8 cellular contexts compared by ENCODE assay signal in the genomic region with DNA sequence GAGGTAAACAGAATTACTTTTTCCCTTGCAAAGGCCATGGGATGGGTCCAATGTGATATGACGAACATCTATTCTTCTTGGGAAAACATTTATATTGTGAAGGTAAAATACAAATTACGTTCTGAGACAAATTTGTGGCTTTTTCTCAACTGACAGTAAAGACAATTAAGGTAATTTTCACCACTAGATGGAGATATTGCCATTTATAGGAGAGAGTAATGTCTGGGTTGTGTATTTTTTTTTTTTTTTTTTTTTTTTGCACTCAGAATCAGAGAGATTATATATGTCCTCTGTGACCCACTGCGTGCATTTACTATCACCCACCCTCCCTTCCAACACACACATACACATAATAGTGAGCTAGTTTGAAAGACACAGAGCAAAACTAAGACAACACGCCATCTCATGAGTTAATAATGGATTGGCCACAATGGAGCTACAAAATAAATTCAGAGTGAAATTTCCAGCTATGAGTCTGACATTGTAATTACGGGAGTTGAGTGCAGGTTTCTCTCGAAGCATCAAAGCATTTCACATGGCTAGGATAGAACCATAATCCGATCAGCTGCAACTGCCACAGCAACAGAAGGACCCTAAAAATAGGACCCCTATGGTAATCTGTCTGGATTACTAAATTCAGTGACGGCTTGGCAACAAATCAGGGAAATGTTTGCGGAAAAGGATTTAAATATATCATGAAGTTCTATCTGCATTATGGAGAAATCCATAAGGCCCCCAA. TPM values are rescaled to one million over a fixed set of nuclear protein-coding genes. Genes with fewer than 3 reads are reported as not detected.
DNase-seq lines count a peak whose midpoint lies in the region; ATAC-seq, FAIRE-seq and TF ChIP-seq lines count a peak whose summit lies in the region.

No MANE protein-coding gene starts in this region.

- intact Hi-C loops in left ventricle myocardium inferior (cut with micrococcal nuclease) (no loop called here), Right ventricle myocardium inferior (cut with DNase I) (loop anchor here (5.0 to 10.0 kb wide), 2 partner anchors 366 to 1544 kb away; no protein-coding TSS in a partner anchor), thyroid gland (cut with DNase I) (no loop called here)

- peaks cover 16% of the 10 kb centered on the region for H3K27me3 ChIP-seq in left ventricle myocardium inferior (ENCODE audit: low read depth)
- H3K27me3 ChIP-seq in thyroid gland = no peaks in the 10 kb centered on the region

- WGBS in thyroid gland, 2 donors = 47 to 49% methylated on average over 9 of the region's 9 CpGs

- H3K4me1 ChIP-seq in left ventricle myocardium inferior (no peaks in the 10 kb centered on the region), thyroid gland (no peaks in the 10 kb centered on the region)

- peak; percentile 70 for FAIRE-seq in frontal cortex (lab: Jason Lieb, UNC)

- DNase-seq in left ventricle myocardium inferior (no peak), Right ventricle myocardium inferior (ENCODE audit: missing footprints) (no peak), LoVo (ENCODE audit: low spot score) (peak; percentile 42), SW480 (ENCODE audit: low spot score) (peak; percentile 36), frontal cortex (ENCODE audit: low spot score in 2 of 2) (no peak), thyroid gland (no peak), GDM1 (lab: John Stamatoyannopoulos, UW) (no peak)

- TF ChIP-seq CTCF in left ventricle myocardium inferior (IDR thresholded peaks at IDR 0.05; ENCODE audit: borderline replicate concordance) (peak; percentile 66), thyroid gland (IDR thresholded peaks at IDR 0.05) (peak in 4 of 6 experiments; percentile 25 to 55 (median 48))

- H3K27ac ChIP-seq in left ventricle myocardium inferior (replicated peaks) = no peak overlapping the region
- H3K27ac ChIP-seq in thyroid gland = no peak overlapping the region

- H3K9me3 ChIP-seq in left ventricle myocardium inferior (replicated peaks) = no peaks in the 10 kb centered on the region
- H3K9me3 ChIP-seq in thyroid gland = no peaks in the 10 kb centered on the region

- H3K36me3 ChIP-seq in left ventricle myocardium inferior = no peaks in the 10 kb centered on the region
- H3K36me3 ChIP-seq in thyroid gland = no peaks in the 10 kb centered on the region

- ATAC-seq in Right ventricle myocardium inferior (no peak), GM21528 (IDR thresholded peaks at IDR 0.05; ENCODE audit: low FRiP score, unreplicated experiment) (no peak)

- H3K4me3 ChIP-seq in left ventricle myocardium inferior = no peak overlapping the region
- no peak overlapping the region for H3K4me3 ChIP-seq in thyroid gland (replicated peaks in 1 of 3)

- no peak for TF ChIP-seq POLR2A in thyroid gland (IDR thresholded peaks at IDR 0.05)

RNA-seq across cellular contexts. Expression of gene ANXA1, which starts 49.2 kb away (rescaled TPM):
- total RNA-seq in left ventricle myocardium inferior (48.7 TPM), Right ventricle myocardium inferior (75.7 TPM), frontal cortex (8.2 TPM), thyroid gland (100 to 1,000 TPM; 236 to 442 (median 247) TPM)

Comparison
In these comparisons a context has a peak if more than half of its experiments do, and no peak if none do; other contexts are left out.
1. DNase-seq: peak in LoVo (single experiment) and SW480 (single experiment); none in left ventricle myocardium inferior (single experiment), Right ventricle myocardium inferior (single experiment), frontal cortex (0 of 2), thyroid gland (0 of 2) and GDM1 (single experiment).